10 cellular contexts compared by ENCODE assay signal in genomic region chr16:66364117-66364958, GRCh38. TPM values are rescaled to one million over a fixed set of nuclear protein-coding genes. Genes with fewer than 3 reads are reported as not detected.
DNase-seq lines count a peak whose midpoint lies in the region; ATAC-seq and TF ChIP-seq lines count a peak whose summit lies in the region.
"Had no signal": no experiment of that assay in that cellular context is flagged by ENCODE, and none has a peak within 500 bp of the region (broad histone marks: within the 10 kb centered on the region; RNA-seq: fewer than 3 reads in every experiment).

No MANE protein-coding gene starts in this region.

- no peak overlapping the region for H3K4me3 Mint-ChIP-seq in activated CD8-positive, alpha-beta T cell treated with anti-CD3 and anti-CD28 coated beads, Interleukin-2, amount 10 ng/mL, durations not matched to agents 7 days and 5 days

- peak overlapping the region; percentile 69 for H3K27ac ChIP-seq in WERI-Rb-1

- DNase-seq in G401 (ENCODE audit: low spot score) (peak; percentile 80), WERI-Rb-1 (peak; percentile 78), cardiac septum (ENCODE audit: low spot score) (peak; percentile 83), sciatic nerve (ENCODE audit: low spot score) (peak; percentile 76), HCEC 1CT (no peak)
- no peak for DNase-seq in activated CD8-positive, alpha-beta T cell treated with anti-CD3 and anti-CD28 coated beads, Interleukin-2, amount 10 ng/mL, durations not matched to agents 7 days and 5 days
- DNase-seq: activated CD4-positive, CD25-positive, alpha-beta regulatory T cell; NCI-H510A treated with DMSO at 0.1 percent for 48 hours had no signal

- in situ Hi-C loops in G401 (cut with HindIII; ENCODE audit: low sequenced_read_pairs), result no loop called here

- peaks cover 35% of the 10 kb centered on the region for H3K27me3 Mint-ChIP-seq in activated CD8-positive, alpha-beta T cell treated with anti-CD3 and anti-CD28 coated beads, Interleukin-2, amount 10 ng/mL, durations not matched to agents 7 days and 5 days (ENCODE audit: low read depth)

- H3K9me3 ChIP-seq in WERI-Rb-1 (ENCODE audit: severe bottlenecking), result no peaks in the 10 kb centered on the region

- no peak overlapping the region for H3K4me3 ChIP-seq in WERI-Rb-1 (ENCODE audit: low read depth, low read length)

- no peaks in the 10 kb centered on the region for H3K36me3 Mint-ChIP-seq in activated CD8-positive, alpha-beta T cell treated with anti-CD3 and anti-CD28 coated beads, Interleukin-2, amount 10 ng/mL, durations not matched to agents 7 days and 5 days (ENCODE audit: low read depth)

- H3K27me3 ChIP-seq in WERI-Rb-1 (ENCODE audit: insufficient read depth, low read depth, severe bottlenecking), result no peaks in the 10 kb centered on the region

- H3K4me1 Mint-ChIP-seq in activated CD8-positive, alpha-beta T cell treated with anti-CD3 and anti-CD28 coated beads, Interleukin-2, amount 10 ng/mL, durations not matched to agents 7 days and 5 days (ENCODE audit: low read depth), result peaks cover 24% of the 10 kb centered on the region

- no peak for TF ChIP-seq CTCF in WERI-Rb-1 (IDR thresholded peaks at IDR 0.05; ENCODE audit: low read depth, low read length)

- POLR2A ChIA-PET in activated CD8-positive, alpha-beta T cell treated with anti-CD3 and anti-CD28 coated beads, Interleukin-2, amount 10 ng/mL, durations not matched to agents 7 days and 5 days (lab: Charles Lee), result no interaction called here

- H3K36me3 ChIP-seq in WERI-Rb-1, result no peaks in the 10 kb centered on the region

- CTCF ChIA-PET in activated CD8-positive, alpha-beta T cell treated with anti-CD3 and anti-CD28 coated beads, Interleukin-2, amount 10 ng/mL, durations not matched to agents 7 days and 5 days (lab: Charles Lee), result interaction anchor here (1.5 kb wide), 1 partner anchor 43 kb away, joined by 3 read pairs; no protein-coding TSS in a partner anchor

- ATAC-seq in sciatic nerve, result peak; percentile 79
- ATAC-seq in HG03095 (IDR thresholded peaks at IDR 0.05; ENCODE audit: unreplicated experiment), result no peak
- no peak for ATAC-seq in activated CD8-positive, alpha-beta T cell treated with anti-CD3 and anti-CD28 coated beads, Interleukin-2, amount 10 ng/mL, durations not matched to agents 7 days and 5 days
- ATAC-seq in HG02852 (IDR thresholded peaks at IDR 0.05; ENCODE audit: unreplicated experiment), result no peak

- H3K27ac Mint-ChIP-seq in activated CD8-positive, alpha-beta T cell treated with anti-CD3 and anti-CD28 coated beads, Interleukin-2, amount 10 ng/mL, durations not matched to agents 7 days and 5 days, result no peak overlapping the region

- H3K9me3 Mint-ChIP-seq in activated CD8-positive, alpha-beta T cell treated with anti-CD3 and anti-CD28 coated beads, Interleukin-2, amount 10 ng/mL, durations not matched to agents 7 days and 5 days (ENCODE audit: insufficient read depth), result no peaks in the 10 kb centered on the region

- intact Hi-C loops in cardiac septum (cut with DNase I), result loop anchor here (5.0 kb wide), 1 partner anchor 38 kb away; no protein-coding TSS in a partner anchor
- intact Hi-C loops in sciatic nerve (cut with DNase I), result no loop called here

RNA-seq across cellular contexts. Expression of gene CDH5, which starts 2.2 kb away (rescaled TPM):
- total RNA-seq in G401 (2014; rRNA removed; shearing (Covaris generic)), result not detected in 2 replicates
- total RNA-seq in cardiac septum, result 51.9 TPM
- total RNA-seq in sciatic nerve, result 108 TPM
- not detected for total RNA-seq in activated CD8-positive, alpha-beta T cell treated with anti-CD3 and anti-CD28 coated beads, Interleukin-2, amount 10 ng/mL, durations not matched to agents 7 days and 5 days

Comparison
In these comparisons a context has a peak if more than half of its experiments do, and no peak if none do; other contexts are left out.
1. DNase-seq: peak in G401 (single experiment), WERI-Rb-1 (single experiment), cardiac septum (single experiment) and sciatic nerve (single experiment); none in activated CD8-positive, alpha-beta T cell treated with anti-CD3 and anti-CD28 coated beads, Interleukin-2, amount 10 ng/mL, durations not matched to agents 7 days and 5 days (single experiment) and HCEC 1CT (single experiment).
2. RNA of gene CDH5, which starts 2.2 kb away (total RNA-seq): 108 TPM in sciatic nerve (single experiment) and 51.9 TPM in cardiac septum (single experiment); not detected in G401 and not detected in activated CD8-positive, alpha-beta T cell treated with anti-CD3 and anti-CD28 coated beads, Interleukin-2, amount 10 ng/mL, durations not matched to agents 7 days and 5 days; every median in the first group is over 10 times any median in the second.